8 cellular contexts compared by ENCODE assay signal in the genomic region with DNA sequence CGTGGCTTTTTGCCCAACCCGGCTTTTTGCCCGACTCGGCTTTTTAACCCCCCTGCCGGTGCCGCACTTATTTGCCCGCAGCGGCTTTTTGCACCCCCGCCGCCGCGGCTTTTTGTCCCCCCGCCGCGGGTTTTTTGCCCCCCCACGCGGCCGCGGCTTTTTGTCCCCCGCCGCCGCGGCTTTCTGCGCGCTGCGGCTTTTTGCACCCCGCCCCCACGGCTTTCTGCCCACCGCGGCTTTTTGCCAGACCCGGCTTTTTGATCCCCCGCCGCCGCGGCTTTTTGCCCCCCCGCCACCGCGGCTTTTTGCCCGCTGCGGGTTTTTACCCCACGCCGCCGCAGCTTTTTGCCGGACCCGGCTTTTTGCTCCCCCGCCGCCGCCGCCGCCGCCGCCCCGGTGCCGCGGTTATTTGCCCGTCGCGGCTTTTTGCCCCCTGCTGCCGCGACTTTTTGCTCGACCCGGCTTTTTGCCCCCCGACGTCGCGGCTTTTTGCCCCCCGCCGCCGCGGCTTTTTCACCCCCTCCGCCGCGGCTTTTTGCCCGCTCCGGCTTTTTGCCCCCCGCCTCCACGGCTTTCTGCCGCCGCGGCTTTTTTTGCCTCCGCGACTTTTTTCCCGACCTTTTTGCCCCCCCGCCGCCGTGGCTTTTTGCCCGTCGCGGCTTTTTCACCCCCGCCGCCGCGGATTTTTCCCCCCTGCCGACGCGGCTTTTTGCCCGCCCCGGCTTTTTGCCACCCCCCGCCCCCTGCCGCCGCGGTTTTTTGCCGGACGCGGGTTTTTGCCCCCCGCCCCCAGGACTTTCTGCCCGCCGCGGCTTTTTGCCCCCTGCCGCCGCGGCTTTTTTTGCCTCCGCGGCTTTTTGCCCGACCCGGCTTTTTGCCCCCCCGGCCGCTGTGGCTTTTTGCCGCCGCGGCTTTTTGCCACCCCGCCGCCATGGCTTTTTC.
DNase-seq lines count a peak whose midpoint lies in the region; ATAC-seq and TF ChIP-seq lines count a peak whose summit lies in the region.

No MANE protein-coding gene starts in this region.

- H3K27ac Mint-ChIP-seq in IgD-negative memory B cell (peak overlapping the region in 2 of 3 donors; percentile 46 to 59), mesothelial cell of epicardium (no peak overlapping the region)
- H3K27ac Mint-ChIP-seq in dendritic cell treated with granulocyte-macrophage colony-stimulating factor and Interleukin-4, amounts not matched to agents 40 ng/mL and 50 ng/mL, for 4 days: peak overlapping the region; percentile 43

- H3K4me3 ChIP-seq in AG09309 (ENCODE audit: control insufficient read depth, low read depth, low read length): peak overlapping the region; percentile 24

- H3K4me3 Mint-ChIP-seq in IgD-negative memory B cell (peak overlapping the region in 3 of 4 donors; percentile 21 to 70 (median 63)), mesothelial cell of epicardium (peak overlapping the region; percentile 22)
- peak overlapping the region; percentile 79 for H3K4me3 Mint-ChIP-seq in dendritic cell treated with granulocyte-macrophage colony-stimulating factor and Interleukin-4, amounts not matched to agents 40 ng/mL and 50 ng/mL, for 4 days

- no peaks in the 10 kb centered on the region for H3K36me3 Mint-ChIP-seq in IgD-negative memory B cell
- H3K36me3 Mint-ChIP-seq in dendritic cell treated with granulocyte-macrophage colony-stimulating factor and Interleukin-4, amounts not matched to agents 40 ng/mL and 50 ng/mL, for 4 days (ENCODE audit: low read depth): peaks cover 10% of the 10 kb centered on the region
- H3K36me3 Mint-ChIP-seq in mesothelial cell of epicardium: peaks cover 6% of the 10 kb centered on the region

- ATAC-seq in GM18870 (IDR thresholded peaks at IDR 0.05; ENCODE audit: unreplicated experiment) (no peak), GM21528 (IDR thresholded peaks at IDR 0.05; ENCODE audit: low FRiP score, unreplicated experiment) (no peak), GM19455 (IDR thresholded peaks at IDR 0.05; ENCODE audit: unreplicated experiment) (no peak)

- intact Hi-C loops in dendritic cell treated with granulocyte-macrophage colony-stimulating factor and Interleukin-4, amounts not matched to agents 40 ng/mL and 50 ng/mL, for 4 days (cut with micrococcal nuclease): no loop called here

- DNase-seq in AG09309 (ENCODE audit: low read depth): no peak
- peak; percentile 39 to 45 for DNase-seq in mesothelial cell of epicardium (ENCODE audit: low spot score in 2 of 2, unreplicated experiment in 2 of 2)
- no peak for DNase-seq in RKO (ENCODE audit: low spot score)

- no peak for TF ChIP-seq CTCF in AG09309 (IDR thresholded peaks at IDR 0.05; ENCODE audit: control insufficient read depth, insufficient read depth, low read depth, low read length, missing control alignments)
- TF ChIP-seq CTCF in mesothelial cell of epicardium (IDR thresholded peaks at IDR 0.05; ENCODE audit: unreplicated experiment): no peak

- peaks cover 0 to 3% (median 1%) of the 10 kb centered on the region in 3 donors for H3K4me1 Mint-ChIP-seq in IgD-negative memory B cell
- H3K4me1 Mint-ChIP-seq in dendritic cell treated with granulocyte-macrophage colony-stimulating factor and Interleukin-4, amounts not matched to agents 40 ng/mL and 50 ng/mL, for 4 days (ENCODE audit: low read depth): peaks cover 18% of the 10 kb centered on the region
- H3K4me1 Mint-ChIP-seq in mesothelial cell of epicardium: peaks cover 1% of the 10 kb centered on the region

- H3K27me3 Mint-ChIP-seq in IgD-negative memory B cell: peaks cover 9% of the 10 kb centered on the region
- H3K27me3 Mint-ChIP-seq in dendritic cell treated with granulocyte-macrophage colony-stimulating factor and Interleukin-4, amounts not matched to agents 40 ng/mL and 50 ng/mL, for 4 days: peaks cover 40% of the 10 kb centered on the region
- H3K27me3 Mint-ChIP-seq in mesothelial cell of epicardium (ENCODE audit: low read depth): peaks cover 13% of the 10 kb centered on the region

- H3K9me3 Mint-ChIP-seq in IgD-negative memory B cell (peaks cover 0 to 6% (median 0%) of the 10 kb centered on the region in 3 donors), mesothelial cell of epicardium (peaks cover 7% of the 10 kb centered on the region)
- H3K9me3 Mint-ChIP-seq in dendritic cell treated with granulocyte-macrophage colony-stimulating factor and Interleukin-4, amounts not matched to agents 40 ng/mL and 50 ng/mL, for 4 days: no peaks in the 10 kb centered on the region

Comparison
In these comparisons a context has a peak if more than half of its experiments do, and no peak if none do; other contexts are left out.
1. DNase-seq: peak in mesothelial cell of epicardium (2 of 2); none in AG09309 (single experiment) and RKO (single experiment).
2. H3K4me3 Mint-ChIP-seq: peak in every context shown above with its lines; median percentile 79 in dendritic cell treated with granulocyte-macrophage colony-stimulating factor and Interleukin-4, amounts not matched to agents 40 ng/mL and 50 ng/mL, for 4 days; 63 in IgD-negative memory B cell; 22 in mesothelial cell of epicardium.